9 cellular contexts compared by ENCODE assay signal in the genomic region with DNA sequence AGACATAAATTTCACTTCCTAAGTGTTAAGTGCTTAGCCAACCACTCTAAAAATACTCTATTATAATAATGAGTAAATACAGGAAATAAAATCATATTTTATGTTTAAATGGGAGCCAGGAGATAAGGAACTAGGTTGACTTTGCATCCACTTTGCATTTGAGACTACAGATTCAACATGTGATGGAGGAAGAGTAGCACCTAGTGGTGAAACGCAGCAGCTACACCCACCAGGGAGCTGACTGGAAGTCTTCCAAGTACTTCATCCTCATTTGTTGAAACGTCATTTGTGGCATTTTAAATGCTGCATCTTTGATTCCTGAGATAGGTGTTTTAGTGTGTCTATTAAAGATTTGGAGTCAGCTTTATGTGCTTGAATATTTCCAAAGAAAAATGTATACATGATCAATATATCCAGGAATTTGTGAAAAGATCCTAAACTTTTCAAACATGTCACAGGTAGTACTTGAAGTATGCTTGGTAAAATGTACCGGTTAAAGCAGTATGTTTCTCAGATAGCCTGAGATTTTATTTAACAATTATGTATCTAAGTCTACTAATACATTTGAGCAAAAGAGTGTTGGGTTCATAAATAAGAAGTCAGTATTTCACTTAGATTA.
A peak's percentile ranks its signal among the peaks of the same experiment; 100 is the strongest.
DNase-seq lines count a peak whose midpoint lies in the region; ATAC-seq and TF ChIP-seq lines count a peak whose summit lies in the region.
"Had no signal": no experiment of that assay in that cellular context is flagged by ENCODE, and none has a peak within 500 bp of the region (broad histone marks: within the 10 kb centered on the region; RNA-seq: fewer than 3 reads in every experiment).

No MANE protein-coding gene starts in this region.

- in situ Hi-C loops in astrocyte of the spinal cord (cut with HindIII; ENCODE audit: low sequenced_read_pairs), result no loop called here

- H3K4me3 ChIP-seq in astrocyte of the spinal cord (ENCODE audit: low read depth, low read length), result no peak overlapping the region
- H3K4me3 ChIP-seq: BLaER1 had no signal

- DNase-seq in NCI-H510A treated with DMSO at 0.1 percent for 48 hours (lab: John Stamatoyannopoulos, UW), result peak; percentile 14
- DNase-seq in NCI-H510A (lab: John Stamatoyannopoulos, UW), result no peak
- peak; percentile 81 for DNase-seq in NCI-H1694 (lab: John Stamatoyannopoulos, UW)
- DNase-seq in T-helper 9 cell, result peak; percentile 45
- DNase-seq in astrocyte of the spinal cord (ENCODE audit: low read depth, low spot score), result peak; percentile 77
- DNase-seq in hypothalamus (lab: John Stamatoyannopoulos, UW), result peak in 32 of 51 donors; percentile 0 to 64 (median 33)
- peak; percentile 38 to 44 for DNase-seq in stimulated activated CD4-positive, alpha-beta T cell treated with anti-CD3 and anti-CD28 coated beads, Interleukin-15, amount 100 ng/mL, for 1 hour (ENCODE audit: low read depth in 1 of 2, low spot score in 1 of 2)

- peak; percentile 90 for ATAC-seq in HG02884 (IDR thresholded peaks at IDR 0.05; ENCODE audit: unreplicated experiment)

- TF ChIP-seq CTCF in astrocyte of the spinal cord (IDR thresholded peaks at IDR 0.05; ENCODE audit: low read depth, low read length), result peak; percentile 98
